Comparison of ENCODE assay signal across 2 cellular contexts in genomic region chr17:8175795-8176196, GRCh38.
TF ChIP-seq lines count a peak whose summit lies in the region.

No MANE protein-coding gene starts in this region.

TF ChIP-seq in GM12891, 5 proteins besides CTCF, POLR2A, EP300 and RAD21:
- TF ChIP-seq SPI1 (IDR thresholded peaks at IDR 0.05; ENCODE audit: low read depth, low read length) (peak; percentile 57), PAX5 (IDR thresholded peaks at IDR 0.05; ENCODE audit: insufficient read depth, low read length, severe bottlenecking) (no peak)
TF ChIP-seq in GM12891: peak in this region for 1.

TF ChIP-seq in HepG2, 621 proteins besides CTCF, POLR2A, EP300 and RAD21:
- 0 out of 2 replicates have a peak, but pooled peaks have one; percentile 15 for TF ChIP-seq ISL2 (CRISPR knock-in tag; IDR thresholded peaks at IDR 0.05)
- no peak for TF ChIP-seq ZNF780A (CRISPR knock-in tag; IDR thresholded peaks at IDR 0.05)
- TF ChIP-seq ZNF598 (CRISPR knock-in tag; IDR thresholded peaks at IDR 0.05; ENCODE audit: borderline replicate concordance), result no peak
- TF ChIP-seq ZNF839 (CRISPR knock-in tag; IDR thresholded peaks at IDR 0.05; ENCODE audit: borderline replicate concordance), result no peak
- no peak for TF ChIP-seq ADNP (CRISPR knock-in tag; IDR thresholded peaks at IDR 0.05)
- TF ChIP-seq HDAC1 (CRISPR knock-in tag; IDR thresholded peaks at IDR 0.05), result 0 out of 2 replicates have a peak, but pooled peaks have one; percentile 40
- peak; percentile 3; the same call in 1 of the 2 replicates for TF ChIP-seq KMT2A (CRISPR knock-in tag; IDR thresholded peaks at IDR 0.05)
- no peak for TF ChIP-seq ZNF124 (CRISPR knock-in tag; IDR thresholded peaks at IDR 0.05)
- no peak for TF ChIP-seq NR0B2 (CRISPR knock-in tag; IDR thresholded peaks at IDR 0.05)
- TF ChIP-seq ZBTB7B (CRISPR knock-in tag; IDR thresholded peaks at IDR 0.05), result peak; percentile 2; the same call in 1 of the 2 replicates
- peak; percentile 93 for TF ChIP-seq PRDM10 (CRISPR knock-in tag; IDR thresholded peaks at IDR 0.05; ENCODE audit: low read depth)
- TF ChIP-seq SALL2 (CRISPR knock-in tag; IDR thresholded peaks at IDR 0.05), result peak; percentile 2; the same call in 1 of the 2 replicates
- TF ChIP-seq ZBTB8A (CRISPR knock-in tag; IDR thresholded peaks at IDR 0.05; ENCODE audit: borderline replicate concordance, low read depth), result no peak
- no peak for TF ChIP-seq ARID2 (CRISPR knock-in tag; IDR thresholded peaks at IDR 0.05; ENCODE audit: borderline replicate concordance)
- TF ChIP-seq BORCS8-MEF2B (CRISPR knock-in tag; IDR thresholded peaks at IDR 0.05), result 0 out of 2 replicates have a peak, but pooled peaks have one; percentile 8
- TF ChIP-seq ZNF615 (CRISPR knock-in tag; IDR thresholded peaks at IDR 0.05; ENCODE audit: borderline replicate concordance), result peak; percentile 70; the same call in 1 of the 2 replicates
- no peak for TF ChIP-seq ZNF691 (CRISPR knock-in tag; IDR thresholded peaks at IDR 0.05; ENCODE audit: borderline replicate concordance, low read depth)
- TF ChIP-seq THRA (CRISPR knock-in tag; IDR thresholded peaks at IDR 0.05; ENCODE audit: borderline replicate concordance), result no peak
- 0 out of 2 replicates have a peak, but pooled peaks have one; percentile 44 for TF ChIP-seq ZFP91 (CRISPR knock-in tag; IDR thresholded peaks at IDR 0.05; ENCODE audit: borderline replicate concordance)
- no peak for TF ChIP-seq MTA1 (CRISPR knock-in tag; IDR thresholded peaks at IDR 0.05; ENCODE audit: borderline replicate concordance)
- TF ChIP-seq ARNT2 (CRISPR knock-in tag; IDR thresholded peaks at IDR 0.05; ENCODE audit: low read depth), result 0 out of 2 replicates have a peak, but pooled peaks have one; percentile 6
- no peak for TF ChIP-seq ZNF143 (CRISPR knock-in tag; IDR thresholded peaks at IDR 0.05)
- TF ChIP-seq ARNT (IDR thresholded peaks at IDR 0.05), result no peak
- TF ChIP-seq TFE3 (CRISPR knock-in tag; IDR thresholded peaks at IDR 0.05), result 0 out of 2 replicates have a peak, but pooled peaks have one; percentile 6
- no peak for TF ChIP-seq SRY (CRISPR knock-in tag; IDR thresholded peaks at IDR 0.05)
- no peak for TF ChIP-seq NFYB (CRISPR knock-in tag; IDR thresholded peaks at IDR 0.05)
- TF ChIP-seq XRCC5 (optimal IDR thresholded peaks at IDR 0.05; ENCODE audit: low read length), result peak; percentile 3
- TF ChIP-seq PAX8 (CRISPR knock-in tag; IDR thresholded peaks at IDR 0.05; ENCODE audit: borderline replicate concordance), result 0 out of 2 replicates have a peak, but pooled peaks have one; percentile 23
- TF ChIP-seq SP4 (CRISPR knock-in tag; IDR thresholded peaks at IDR 0.05), result 0 out of 2 replicates have a peak, but pooled peaks have one; percentile 22
- peak; percentile 20; the same call in 1 of the 2 replicates for TF ChIP-seq SNAPC2 (CRISPR knock-in tag; IDR thresholded peaks at IDR 0.05)
- TF ChIP-seq SIN3A (IDR thresholded peaks at IDR 0.05; ENCODE audit: borderline replicate concordance, low read depth, low read length), result peak; percentile 16; the same call in 1 of the 2 replicates
- TF ChIP-seq NFATC3 (CRISPR knock-in tag; IDR thresholded peaks at IDR 0.05), result no peak
- TF ChIP-seq ZNF652 (CRISPR knock-in tag; IDR thresholded peaks at IDR 0.05; ENCODE audit: borderline replicate concordance, low read depth), result no peak
- no peak for TF ChIP-seq ZNF512B (CRISPR knock-in tag; IDR thresholded peaks at IDR 0.05; ENCODE audit: borderline replicate concordance)
- 0 out of 2 replicates have a peak, but pooled peaks have one; percentile 9 for TF ChIP-seq NFKB2 (CRISPR knock-in tag; IDR thresholded peaks at IDR 0.05; ENCODE audit: borderline replicate concordance)
- 0 out of 2 replicates have a peak, but pooled peaks have one; percentile 60 for TF ChIP-seq SNAPC5 (CRISPR knock-in tag; IDR thresholded peaks at IDR 0.05; ENCODE audit: borderline replicate concordance)
- no peak for TF ChIP-seq ZNF580 (CRISPR knock-in tag; IDR thresholded peaks at IDR 0.05; ENCODE audit: borderline replicate concordance, low read depth)
- 0 out of 2 replicates have a peak, but pooled peaks have one; percentile 46 for TF ChIP-seq RNF219 (CRISPR knock-in tag; IDR thresholded peaks at IDR 0.05)
- 0 out of 2 replicates have a peak, but pooled peaks have one; percentile 4 for TF ChIP-seq ZNF747 (CRISPR knock-in tag; IDR thresholded peaks at IDR 0.05; ENCODE audit: borderline replicate concordance)
- TF ChIP-seq ZNF569 (CRISPR knock-in tag; IDR thresholded peaks at IDR 0.05; ENCODE audit: borderline replicate concordance), result no peak
- TF ChIP-seq CREB1 (IDR thresholded peaks at IDR 0.05), result no peak
- TF ChIP-seq CREB1 (CRISPR knock-in tag; IDR thresholded peaks at IDR 0.05), result no peak
- no peak for TF ChIP-seq ZNF430 (CRISPR knock-in tag; IDR thresholded peaks at IDR 0.05)
- 0 out of 2 replicates have a peak, but pooled peaks have one; percentile 35 for TF ChIP-seq ZNF75D (CRISPR knock-in tag; IDR thresholded peaks at IDR 0.05; ENCODE audit: borderline replicate concordance)
- TF ChIP-seq HMGA1 (CRISPR knock-in tag; conservative IDR thresholded peaks at IDR 0.05), result no peak
- TF ChIP-seq GZF1 (CRISPR knock-in tag; IDR thresholded peaks at IDR 0.05), result peak; percentile 95
- no peak; the same call in 1 of the 2 replicates for TF ChIP-seq ZNF383 (CRISPR knock-in tag; IDR thresholded peaks at IDR 0.05; ENCODE audit: borderline replicate concordance)
- TF ChIP-seq THYN1 (CRISPR knock-in tag; IDR thresholded peaks at IDR 0.05; ENCODE audit: borderline replicate concordance, low read depth), result no peak
- TF ChIP-seq NRL (CRISPR knock-in tag; IDR thresholded peaks at IDR 0.05; ENCODE audit: borderline replicate concordance), result 0 out of 2 replicates have a peak, but pooled peaks have one; percentile 14
- 0 out of 2 replicates have a peak, but pooled peaks have one; percentile 40 for TF ChIP-seq ZSCAN30 (CRISPR knock-in tag; IDR thresholded peaks at IDR 0.05)
TF ChIP-seq in HepG2: peak in this region for 24.
